In the genomic region with DNA sequence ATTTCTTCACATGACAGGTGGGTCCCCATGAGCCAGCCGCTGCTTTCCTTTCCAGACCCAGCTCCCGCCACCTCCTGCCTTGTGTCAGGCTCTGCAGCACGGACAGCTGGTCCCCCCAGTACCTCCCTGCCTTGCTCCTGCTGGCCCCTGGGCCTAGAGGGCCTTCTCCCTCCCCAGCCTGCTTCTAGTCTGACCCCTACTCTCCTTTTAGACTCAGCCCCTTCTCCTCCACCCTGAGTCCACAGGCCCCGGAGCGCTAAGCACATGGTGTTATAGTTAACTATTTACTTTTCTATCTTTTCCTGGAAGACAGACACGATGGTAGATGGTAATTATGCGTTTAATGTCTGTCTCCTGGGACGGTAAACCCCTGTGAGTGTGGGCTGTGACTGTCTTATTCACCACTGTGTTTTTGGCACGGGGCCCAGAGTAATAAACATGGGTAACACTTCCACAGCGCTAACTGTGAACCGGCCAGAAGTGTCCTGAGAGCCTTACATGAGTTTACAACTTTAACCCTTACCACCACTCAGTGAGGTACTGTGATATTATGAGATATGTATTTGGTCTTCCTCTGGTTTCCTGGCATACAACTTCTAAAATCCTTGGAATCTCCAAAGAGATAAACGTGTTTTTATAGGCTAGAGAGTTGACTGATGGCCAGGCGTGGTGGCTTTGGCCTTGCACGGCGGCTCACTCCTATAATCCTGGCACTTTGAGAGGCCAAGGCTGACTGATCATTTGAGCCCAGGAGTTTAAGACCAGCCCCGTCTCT, we compare ENCODE assay signal across 8 cellular contexts. TPM values are rescaled to one million over a fixed set of nuclear protein-coding genes. Genes with fewer than 3 reads are reported as not detected.
A peak's percentile ranks its signal among the peaks of the same experiment; 100 is the strongest.
DNase-seq lines count a peak whose midpoint lies in the region; ATAC-seq and TF ChIP-seq lines count a peak whose summit lies in the region.

No MANE protein-coding gene starts in this region.

- no peak overlapping the region for H3K4me3 Mint-ChIP-seq in HFFc6

- TF ChIP-seq CTCF in HFFc6 (IDR thresholded peaks at IDR 0.05) (no peak), esophagus squamous epithelium (IDR thresholded peaks at IDR 0.05) (no peak), prostate gland (IDR thresholded peaks at IDR 0.05) (no peak)

- H3K4me1 Mint-ChIP-seq in HFFc6 (ENCODE audit: low read depth) = peaks cover 12% of the 10 kb centered on the region

- peak overlapping the region; percentile 67 for H3K4me2 ChIP-seq in BLaER1

- H3K27me3 ChIP-seq in BLaER1 (no peaks in the 10 kb centered on the region), esophagus squamous epithelium (no peaks in the 10 kb centered on the region), prostate gland (replicated peaks; ENCODE audit: insufficient read depth) (no peaks in the 10 kb centered on the region)

- no peak overlapping the region for H3K9ac ChIP-seq in BLaER1

- H3K36me3 ChIP-seq in BLaER1 = peaks cover 66% of the 10 kb centered on the region
- peaks cover 0 to 37% (median 0%) of the 10 kb centered on the region in 3 donors for H3K36me3 ChIP-seq in esophagus squamous epithelium
- no peaks in the 10 kb centered on the region for H3K36me3 ChIP-seq in prostate gland

- H3K27me3 Mint-ChIP-seq in HFFc6 (ENCODE audit: insufficient read depth) = no peaks in the 10 kb centered on the region; the same call in none of the 2 replicates

- 26 to 46% methylated on average over 13 to 15 of the region's 16 CpGs for WGBS in esophagus squamous epithelium, 2 donors
- WGBS in prostate gland = 27% methylated on average over 16 of the region's 16 CpGs

- H3K4me3 ChIP-seq in BLaER1 (no peak overlapping the region), esophagus squamous epithelium (no peak overlapping the region), prostate gland (no peak overlapping the region)

- H3K4me1 ChIP-seq in BLaER1 (peaks cover 35% of the 10 kb centered on the region), esophagus squamous epithelium (peaks cover 7 to 50% (median 21%) of the 10 kb centered on the region in 3 donors), prostate gland (replicated peaks) (peaks cover 17% of the 10 kb centered on the region)

- no peak overlapping the region for H3K27ac ChIP-seq in BLaER1
- peak overlapping the region in 3 of 4 donors; percentile 14 to 70 (median 51) for H3K27ac ChIP-seq in esophagus squamous epithelium
- peak overlapping the region; percentile 32 to 43 for H3K27ac ChIP-seq in prostate gland

- ATAC-seq in HG03521 (IDR thresholded peaks at IDR 0.05; ENCODE audit: unreplicated experiment) = no peak

- no peak overlapping the region for H3K27ac Mint-ChIP-seq in HFFc6

- TF ChIP-seq POLR2A in esophagus squamous epithelium (IDR thresholded peaks at IDR 0.05) (no peak), prostate gland (IDR thresholded peaks at IDR 0.05) (no peak)

- peak; percentile 40 for DNase-seq in HFFc6
- DNase-seq in NCI-H82 (lab: John Stamatoyannopoulos, UW) = peak; percentile 75
- DNase-seq in esophagus squamous epithelium (lab: John Stamatoyannopoulos, UW) = no peak
- DNase-seq in prostate gland (ENCODE audit: low spot score) = peak; percentile 70
- DNase-seq in superior temporal gyrus (ENCODE audit: extremely low spot score) = no peak
- no peak for DNase-seq in CD1c-positive myeloid dendritic cell (ENCODE audit: extremely low spot score)

- peaks cover 42% of the 10 kb centered on the region for H4K20me1 ChIP-seq in BLaER1

- intact Hi-C loops in esophagus squamous epithelium (cut with DNase I) (no loop called here), prostate gland (cut with DNase I) (no loop called here)

- no peaks in the 10 kb centered on the region for H3K9me3 ChIP-seq in BLaER1
- H3K9me3 ChIP-seq in esophagus squamous epithelium = no peaks in the 10 kb centered on the region
- no peaks in the 10 kb centered on the region for H3K9me3 ChIP-seq in prostate gland

- peaks cover 6% of the 10 kb centered on the region; the same call in 1 of the 2 replicates for H3K36me3 Mint-ChIP-seq in HFFc6 (ENCODE audit: low read depth)

- H3K9me3 Mint-ChIP-seq in HFFc6 = no peaks in the 10 kb centered on the region

RNA-seq across cellular contexts. Expression of a gene that starts 41.2 kb away (rescaled TPM):
- 10 to 100 TPM; 13.5 to 18.1 (median 15.2) TPM for total RNA-seq in HFFc6 (2021; fragmentation: NEBNext Ultra II Directional; extraction: Animal tissue kit (Norgen Biotek cat#: 25700))
- total RNA-seq in esophagus squamous epithelium (10 to 100 TPM; 32.6 to 51.3 (median 38.9) TPM), prostate gland (100 to 1,000 TPM in 1 of 2 donors, 10 to 100 TPM in 1; 88.0 to 148 TPM)

Comparison
In these comparisons a context has a peak if more than half of its experiments do, and no peak if none do; other contexts are left out.
1. DNase-seq: peak in HFFc6 (single experiment), NCI-H82 (single experiment) and prostate gland (single experiment); none in esophagus squamous epithelium (single experiment), superior temporal gyrus (single experiment) and CD1c-positive myeloid dendritic cell (single experiment).